In genomic region chrX:37986893-37987292, GRCh38 we compare ENCODE assay signal across 27 cellular contexts. TPM values are rescaled to one million over a fixed set of nuclear protein-coding genes. Genes with fewer than 3 reads are reported as not detected.
DNase-seq lines count a peak whose midpoint lies in the region; ATAC-seq, FAIRE-seq and TF ChIP-seq lines count a peak whose summit lies in the region.
"Had no signal": no experiment of that assay in that cellular context is flagged by ENCODE, and none has a peak within 500 bp of the region (broad histone marks: within the 10 kb centered on the region; RNA-seq: fewer than 3 reads in every experiment).

No MANE protein-coding gene starts in this region.

- H3K27me3 ChIP-seq in fibroblast of lung (ENCODE audit: control insufficient read depth, insufficient read depth, low read length) (no peaks in the 10 kb centered on the region), right cardiac atrium (ENCODE audit: control insufficient read depth, insufficient read depth) (no peaks in the 10 kb centered on the region), ascending aorta (no peaks in the 10 kb centered on the region)
- H3K27me3 ChIP-seq: colonic mucosa, neutrophil had no signal

- no peak overlapping the region for H3K27ac ChIP-seq in fibroblast of lung (ENCODE audit: insufficient read depth, low read length)
- no peak overlapping the region for H3K27ac ChIP-seq in right cardiac atrium (ENCODE audit: low read length)
- no peak overlapping the region for H3K27ac ChIP-seq in ascending aorta
- H3K27ac ChIP-seq: colonic mucosa, neutrophil had no signal

- H3K4me3 ChIP-seq in fibroblast of lung (replicated peaks in 1 of 4; ENCODE audit: control extremely low read depth in 1 of 4, insufficient read depth in 1 of 4, low read depth in 3 of 4, low read length in 4 of 4), result no peak overlapping the region
- H3K4me3 ChIP-seq in right cardiac atrium (ENCODE audit: low read length), result no peak overlapping the region
- H3K4me3 ChIP-seq in ascending aorta, result no peak overlapping the region
- H3K4me3 ChIP-seq: colonic mucosa, GM23338 had no signal

- ATAC-seq in right cardiac atrium, result no peak
- ATAC-seq: activated CD8-positive, alpha-beta T cell treated with anti-CD3 and anti-CD28 coated beads for 36 hours; GM23338; sciatic nerve; stimulated activated naive CD8-positive, alpha-beta T cell treated with anti-CD3 and anti-CD28 coated beads, Interleukin-15, Interleukin-2, amounts not matched to agents 100 U/mL and 50 U/mL, for 24 hours; T-helper 17 cell; WTC11 had no signal

- H3K79me2 ChIP-seq in fibroblast of lung (ENCODE audit: control insufficient read depth, insufficient read depth, low read length), result no peaks in the 10 kb centered on the region

- H3K4me1 ChIP-seq in fibroblast of lung (ENCODE audit: control insufficient read depth, extremely low read depth, insufficient read depth, low read length), result no peaks in the 10 kb centered on the region
- H3K4me1 ChIP-seq in right cardiac atrium (ENCODE audit: control insufficient read depth, insufficient read depth, low read length), result no peaks in the 10 kb centered on the region
- H3K4me1 ChIP-seq in ascending aorta, result no peaks in the 10 kb centered on the region
- H3K4me1 ChIP-seq: colonic mucosa had no signal

- H3K4me3 Mint-ChIP-seq in osteocyte (ENCODE audit: unreplicated experiment) (no peak overlapping the region), CD14-positive monocyte (no peak overlapping the region)
- H3K4me3 Mint-ChIP-seq: activated CD8-positive, alpha-beta T cell treated with anti-CD3 and anti-CD28 coated beads for 36 hours; GM23338; T-helper 17 cell; WTC11 had no signal

- no peak overlapping the region for H2AFZ ChIP-seq in fibroblast of lung (ENCODE audit: low read length)
- H2AFZ ChIP-seq: GM23338 had no signal

- TF ChIP-seq CTCF in fibroblast of lung (conservative IDR thresholded peaks at IDR 0.05 in 1 of 2, IDR thresholded peaks at IDR 0.05 in 1 of 2; ENCODE audit: low read depth in 1 of 2, low read length in 2 of 2) (no peak), osteocyte (IDR thresholded peaks at IDR 0.05) (no peak), CD14-positive monocyte (IDR thresholded peaks at IDR 0.05) (no peak), ascending aorta (IDR thresholded peaks at IDR 0.05) (no peak)

- H4K20me1 ChIP-seq in fibroblast of lung (ENCODE audit: control insufficient read depth, extremely low read depth, insufficient read depth, low read length), result no peaks in the 10 kb centered on the region

- H3K4me1 Mint-ChIP-seq in osteocyte (ENCODE audit: unreplicated experiment) (peaks cover 25% of the 10 kb centered on the region), CD14-positive monocyte (peaks cover 13% of the 10 kb centered on the region)
- H3K4me1 Mint-ChIP-seq: GM23338 had no signal

- H3K27me3 Mint-ChIP-seq in osteocyte (ENCODE audit: unreplicated experiment) (no peaks in the 10 kb centered on the region), CD14-positive monocyte (ENCODE audit: low read depth in 3 of 3) (peaks cover 0 to 1% (median 0%) of the 10 kb centered on the region in 3 donors)
- H3K27me3 Mint-ChIP-seq: T-helper 17 cell had no signal

- no peaks in the 10 kb centered on the region for H3K9me3 ChIP-seq in fibroblast of lung (ENCODE audit: control insufficient read depth, insufficient read depth, low read depth, low read length)
- no peaks in the 10 kb centered on the region for H3K9me3 ChIP-seq in right cardiac atrium (ENCODE audit: control insufficient read depth, low read length)
- H3K9me3 ChIP-seq in ascending aorta, result no peaks in the 10 kb centered on the region
- H3K9me3 ChIP-seq: colonic mucosa, neutrophil had no signal

- intact Hi-C loops in right cardiac atrium (cut with DNase I), result no loop called here
- intact Hi-C loops in CD14-positive monocyte (cut with micrococcal nuclease), result no loop called here
- intact Hi-C loops in ascending aorta (cut with DNase I), result no loop called here

- H3K36me3 Mint-ChIP-seq in osteocyte (ENCODE audit: unreplicated experiment) (no peaks in the 10 kb centered on the region), CD14-positive monocyte (no peaks in the 10 kb centered on the region)
- H3K36me3 Mint-ChIP-seq: WTC11 had no signal

- H3K4me2 ChIP-seq in fibroblast of lung (ENCODE audit: extremely low read depth, insufficient read depth, low read length), result no peak overlapping the region
- H3K4me2 ChIP-seq: GM23338 had no signal

- peak; percentile 6 for DNase-seq in EL
- DNase-seq in RCC 7860 (ENCODE audit: low spot score), result peak; percentile 29
- peak; percentile 4 to 72 for DNase-seq in fibroblast of lung (ENCODE audit: low read depth in 2 of 2)
- DNase-seq in osteocyte (ENCODE audit: extremely low spot score, unreplicated experiment), result no peak
- no peak for DNase-seq in activated CD4-positive, alpha-beta T cell treated with anti-CD3 and anti-CD28 coated beads for 1 hour
- DNase-seq in right cardiac atrium, result no peak
- DNase-seq in CD14-positive monocyte (ENCODE audit: low spot score), result no peak
- DNase-seq in ascending aorta (ENCODE audit: low spot score in 2 of 2), result no peak
- DNase-seq: activated CD8-positive, alpha-beta T cell treated with anti-CD3 and anti-CD28 coated beads for 36 hours; activated naive CD4-positive, alpha-beta T cell; activated T-cell treated with anti-CD3 and anti-CD28 coated beads, Interleukin-2, amount 50 U/mL, for 1 hour; Calu3; colonic mucosa; Kasumi-1; NCI-H1105 treated with DMSO at 0.1 percent for 48 hours; NCI-H2107; NCI-H524; SIG-M5; stimulated activated CD4-positive, alpha-beta T cell treated with anti-CD3 and anti-CD28 coated beads, Interleukin-1b, Interleukin-23, amount 100 ng/mL, for 48 hours; stimulated activated naive CD8-positive, alpha-beta T cell treated with anti-CD3 and anti-CD28 coated beads, Interleukin-15, Interleukin-2, amounts not matched to agents 100 U/mL and 50 U/mL, for 24 hours; T-helper 17 cell had no signal

- H3K27ac Mint-ChIP-seq in osteocyte (ENCODE audit: unreplicated experiment), result peak overlapping the region; percentile 16
- H3K27ac Mint-ChIP-seq in CD14-positive monocyte, result no peak overlapping the region
- H3K27ac Mint-ChIP-seq: activated CD8-positive, alpha-beta T cell treated with anti-CD3 and anti-CD28 coated beads for 36 hours; GM23338; T-helper 17 cell; WTC11 had no signal

- no peaks in the 10 kb centered on the region for H3K36me3 ChIP-seq in fibroblast of lung (ENCODE audit: control insufficient read depth, insufficient read depth, low read length)
- no peaks in the 10 kb centered on the region for H3K36me3 ChIP-seq in ascending aorta
- H3K36me3 ChIP-seq: colonic mucosa, neutrophil had no signal

- peaks cover 11% of the 10 kb centered on the region for H3K9me3 Mint-ChIP-seq in osteocyte (ENCODE audit: unreplicated experiment)
- peaks cover 0 to 4% (median 2%) of the 10 kb centered on the region in 7 donors for H3K9me3 Mint-ChIP-seq in CD14-positive monocyte
- H3K9me3 Mint-ChIP-seq: activated CD8-positive, alpha-beta T cell treated with anti-CD3 and anti-CD28 coated beads for 36 hours; GM23338; WTC11 had no signal

- 97% methylated on average over 1 of the region's 1 CpG for WGBS in right cardiac atrium

- no peak overlapping the region for H3K9ac ChIP-seq in fibroblast of lung (ENCODE audit: insufficient read depth, low read length)

- FAIRE-seq in RCC 7860 (lab: Jason Lieb, UNC), result peak; percentile 74
- FAIRE-seq: HTR-8/SVneo had no signal

RNA-seq across cellular contexts. Expression of gene SYTL5, which starts 19.5 kb away (rescaled TPM):
- under 0.01 and 1.5 TPM in 2 replicates for total RNA-seq in fibroblast of lung
- polyA plus RNA-seq in fibroblast of lung, result 0.27 and 0.54 TPM in 2 replicates
- polyA plus RNA-seq in fibroblast of lung (2012), result 0.24 and 0.44 TPM in 2 replicates
- polyA minus RNA-seq in fibroblast of lung (ENCODE audit: low replicate concordance), result not detected in 2 replicates
- total RNA-seq in osteocyte, result 2.5 and 2.7 TPM in 2 replicates
- under 1 TPM in 3 of 4 donors, not detected in 1; 0.06 to 0.39 (median 0.20) TPM for total RNA-seq in right cardiac atrium
- 0.07 TPM for polyA plus RNA-seq in right cardiac atrium
- polyA plus RNA-seq in CD14-positive monocyte, result not detected
- total RNA-seq in ascending aorta, result not detected
- total RNA-seq: activated CD8-positive, alpha-beta T cell treated with anti-CD3 and anti-CD28 coated beads for 36 hours; G401; sciatic nerve; T-helper 17 cell had no signal

Comparison
In these comparisons a context has a peak if more than half of its experiments do, and no peak if none do; other contexts are left out.
1. DNase-seq: peak in EL (single experiment), RCC 7860 (single experiment) and fibroblast of lung (2 of 2); none in osteocyte (single experiment), activated CD4-positive, alpha-beta T cell treated with anti-CD3 and anti-CD28 coated beads for 1 hour (single experiment), right cardiac atrium (0 of 3), CD14-positive monocyte (single experiment) and ascending aorta (0 of 2).